In genomic region chr14:81582420-81582819, GRCh38 we compare ENCODE assay signal across 24 cellular contexts. TPM values are rescaled to one million over a fixed set of nuclear protein-coding genes. Genes with fewer than 3 reads are reported as not detected.
DNase-seq lines count a peak whose midpoint lies in the region; ATAC-seq and TF ChIP-seq lines count a peak whose summit lies in the region.
"Had no signal": no experiment of that assay in that cellular context is flagged by ENCODE, and none has a peak within 500 bp of the region (broad histone marks: within the 10 kb centered on the region; RNA-seq: fewer than 3 reads in every experiment).

No MANE protein-coding gene starts in this region.

- BruUV-seq in Caco-2 (replicated peaks; lab: Mats Ljungman, UMichigan) = no TSS peak

- H3K9ac ChIP-seq in mesendoderm (ENCODE audit: low read length) = no peak overlapping the region

- H3K27ac ChIP-seq in GM23338 (ENCODE audit: low read depth) = no peak overlapping the region
- H3K27ac ChIP-seq in mesendoderm (ENCODE audit: low read depth, low read length) = no peak overlapping the region
- H3K27ac ChIP-seq: SJSA1 had no signal

- H3K4me1 Mint-ChIP-seq in Caco-2 (ENCODE audit: low read depth, unreplicated experiment) (peaks cover 21% of the 10 kb centered on the region), GM23338 (no peaks in the 10 kb centered on the region)
- H3K4me1 Mint-ChIP-seq: CD4-positive, alpha-beta memory T cell had no signal

- H2AFZ ChIP-seq in GM23338 = no peak overlapping the region

- DNase-seq in Caco-2 (no peak), NCI-H1105 treated with DMSO at 0.1 percent for 48 hours (lab: John Stamatoyannopoulos, UW) (peak; percentile 69), epithelial cell of esophagus (ENCODE audit: low read depth) (peak; percentile 20), myocyte (ENCODE audit: low read depth) (peak; percentile 5), GM23338 (ENCODE audit: low spot score) (no peak), mesendoderm (no peak), cerebellar cortex (ENCODE audit: low spot score) (no peak)
- DNase-seq: C1 segment of cervical spinal cord; CD4-positive, alpha-beta memory T cell; COR-L47; GOT3; HCEC 1CT; IMR-90; KG1; NCI-H1048; NCI-H1436; NCI-H187; NCI-H2081 treated with DMSO at 0.1 percent for 48 hours; NCI-H446; NCI-H524 treated with DMSO at 0.1 percent for 48 hours; NCI-H82; Right ventricle myocardium superior; RPMI8226 had no signal

- no peaks in the 10 kb centered on the region for H3K79me2 ChIP-seq in GM23338 (replicated peaks; ENCODE audit: insufficient read depth)
- H3K79me2 ChIP-seq in mesendoderm (ENCODE audit: control insufficient read depth, insufficient read depth, low read length) = no peaks in the 10 kb centered on the region

- H4K5ac ChIP-seq in mesendoderm (ENCODE audit: low read length) = no peak overlapping the region

- H2AK5ac ChIP-seq in mesendoderm (ENCODE audit: low read length) = no peak overlapping the region

- H3K4me1 ChIP-seq in Caco-2 = peaks cover 15% of the 10 kb centered on the region
- no peaks in the 10 kb centered on the region; the same call in 1 of the 2 replicates for H3K4me1 ChIP-seq in GM23338 (ENCODE audit: insufficient read depth)
- no peaks in the 10 kb centered on the region for H3K4me1 ChIP-seq in mesendoderm (ENCODE audit: control insufficient read depth, low read depth, low read length)
- H3K4me1 ChIP-seq: SJSA1 had no signal

- H3K79me1 ChIP-seq in mesendoderm (ENCODE audit: low read length) = no peaks in the 10 kb centered on the region

- no peak overlapping the region for H2BK15ac ChIP-seq in mesendoderm (replicated peaks; ENCODE audit: low read depth)

- H3K4me3 Mint-ChIP-seq in Caco-2 (ENCODE audit: unreplicated experiment) = no peak overlapping the region
- H3K4me3 Mint-ChIP-seq in GM23338 = no peak overlapping the region
- H3K4me3 Mint-ChIP-seq: CD4-positive, alpha-beta memory T cell had no signal

- H3K36me3 ChIP-seq in Caco-2 (ENCODE audit: control insufficient read depth, insufficient read depth, low read length) = no peaks in the 10 kb centered on the region
- H3K36me3 ChIP-seq in GM23338 (ENCODE audit: insufficient read depth) = no peaks in the 10 kb centered on the region; the same call in 1 of the 2 replicates
- H3K36me3 ChIP-seq in mesendoderm (ENCODE audit: control insufficient read depth, insufficient read depth, low read length) = no peaks in the 10 kb centered on the region
- H3K36me3 ChIP-seq: SJSA1 had no signal

- H3K27me3 ChIP-seq in Caco-2 (replicated peaks; ENCODE audit: control insufficient read depth, insufficient read depth, low read length) = no peaks in the 10 kb centered on the region
- H3K27me3 ChIP-seq in GM23338 (ENCODE audit: insufficient read depth) = no peaks in the 10 kb centered on the region
- H3K27me3 ChIP-seq in mesendoderm (ENCODE audit: insufficient read depth, low read length, poor library complexity) = no peaks in the 10 kb centered on the region
- H3K27me3 ChIP-seq: SJSA1 had no signal

- H3K4me2 ChIP-seq in GM23338 (no peak overlapping the region), mesendoderm (ENCODE audit: low read length) (no peak overlapping the region)

- no peak overlapping the region for H2BK120ac ChIP-seq in mesendoderm (ENCODE audit: low read depth, low read length)

- H4K8ac ChIP-seq in mesendoderm (ENCODE audit: low read depth, low read length) = no peak overlapping the region

- H3K4me3 ChIP-seq in Caco-2 (ENCODE audit: low read depth, low read length) (no peak overlapping the region), epithelial cell of esophagus (ENCODE audit: low read length) (no peak overlapping the region), GM23338 (no peak overlapping the region), mesendoderm (ENCODE audit: low read length) (no peak overlapping the region)
- H3K4me3 ChIP-seq: SJSA1 had no signal

- no peak overlapping the region for H2BK5ac ChIP-seq in mesendoderm (ENCODE audit: low read length)

- peaks cover 17% of the 10 kb centered on the region for H3K9me3 Mint-ChIP-seq in Caco-2 (ENCODE audit: unreplicated experiment)
- H3K9me3 Mint-ChIP-seq in GM23338 = peaks cover 14% of the 10 kb centered on the region; the same call in 2 of the 3 replicates

- no peak overlapping the region for H3K56ac ChIP-seq in mesendoderm (ENCODE audit: low read length)

- CTCF ChIA-PET in Caco-2 (lab: Charles Lee) = no interaction called here

- TF ChIP-seq CTCF in Caco-2 (IDR thresholded peaks at IDR 0.05; ENCODE audit: insufficient read depth in 1 of 2, low read depth in 1 of 2, low read length in 1 of 2, severe bottlenecking in 1 of 2, unreplicated experiment in 1 of 2) (no peak), epithelial cell of esophagus (IDR thresholded peaks at IDR 0.05; ENCODE audit: insufficient read depth, low read depth, low read length, missing control alignments) (no peak), GM23338 (conservative IDR thresholded peaks at IDR 0.05; ENCODE audit: low read depth in 2 of 2) (no peak)

- intact Hi-C loops in Caco-2 (cut with micrococcal nuclease; ENCODE audit: unreplicated experiment) = no loop called here

- H3K36me3 Mint-ChIP-seq in Caco-2 (ENCODE audit: insufficient read depth, unreplicated experiment) = peaks cover 5% of the 10 kb centered on the region
- no peaks in the 10 kb centered on the region for H3K36me3 Mint-ChIP-seq in GM23338 (ENCODE audit: low read depth)
- H3K36me3 Mint-ChIP-seq: CD4-positive, alpha-beta memory T cell had no signal

- no CpG with 5 or more reads among the region's 3 CpGs for whole genome bisulfite sequencing in mesendoderm (ENCODE audit: extremely low coverage, insufficient coverage, low lambda C conversion rate)

- POLR2A ChIA-PET in Caco-2 (lab: Charles Lee) = no interaction called here

- H3K27me3 Mint-ChIP-seq in Caco-2 (ENCODE audit: insufficient read depth, unreplicated experiment) (no peaks in the 10 kb centered on the region), GM23338 (ENCODE audit: insufficient read depth, low read depth, poor library complexity) (no peaks in the 10 kb centered on the region)

- no peaks in the 10 kb centered on the region for H3K9me2 ChIP-seq in GM23338 (ENCODE audit: insufficient read depth)

- H4K20me1 ChIP-seq in GM23338 (replicated peaks; ENCODE audit: insufficient read depth) = no peaks in the 10 kb centered on the region

- H3F3A ChIP-seq in GM23338 (replicated peaks; ENCODE audit: low read depth) = no peaks in the 10 kb centered on the region

- no peak overlapping the region for H3K23ac ChIP-seq in mesendoderm (ENCODE audit: low read length)

- no peak overlapping the region for H3K18ac ChIP-seq in mesendoderm (ENCODE audit: low read length)

- peak overlapping the region; percentile 46 for H3K27ac Mint-ChIP-seq in Caco-2 (ENCODE audit: unreplicated experiment)
- H3K27ac Mint-ChIP-seq in GM23338 = no peak overlapping the region
- H3K27ac Mint-ChIP-seq: CD4-positive, alpha-beta memory T cell had no signal

- no peak for ATAC-seq in GM23338

- peaks cover 8% of the 10 kb centered on the region for H3K9me3 ChIP-seq in Caco-2
- H3K9me3 ChIP-seq: SJSA1 had no signal

- H3K4ac ChIP-seq in mesendoderm (ENCODE audit: low read depth, low read length) = no peak overlapping the region

TF ChIP-seq in GM23338, 12 proteins besides CTCF, POLR2A, EP300 and RAD21 (continues in another document):
- TF ChIP-seq JUNB (IDR thresholded peaks at IDR 0.05; ENCODE audit: unreplicated experiment) = no peak
- no peak for TF ChIP-seq EZH2phosphoT487 (IDR thresholded peaks at IDR 0.05; ENCODE audit: unreplicated experiment)
- TF ChIP-seq ETS1 (IDR thresholded peaks at IDR 0.05) = no peak
- no peak for TF ChIP-seq NANOG (IDR thresholded peaks at IDR 0.05; ENCODE audit: borderline replicate concordance)
- TF ChIP-seq STAT1 (IDR thresholded peaks at IDR 0.05; ENCODE audit: unreplicated experiment) = no peak

RNA-seq across cellular contexts. Expression of gene SEL1L, which starts 48.8 kb away (rescaled TPM):
- total RNA-seq in Caco-2 (2022) = 103 and 116 TPM in 2 replicates
- total RNA-seq in myocyte = 52.1 and 72.5 TPM in 2 replicates
- polyA plus RNA-seq in myocyte (2012) = 66.8 TPM
- 19.3 and 20.6 TPM in 2 replicates for total RNA-seq in GM23338 (2014; rRNA removed; shearing (Covaris generic))
- polyA plus RNA-seq in GM23338 (2016; fragmentation: Nextera tagmentation; extraction: Ambion mirVana) = 22.6 and 22.8 TPM in 2 replicates
- 12.1 TPM for polyA plus RNA-seq in mesendoderm (2013, experiment 1 of 2)
- 11.6 TPM for polyA plus RNA-seq in mesendoderm (2013, experiment 2 of 2)

Comparison
In these comparisons a context has a peak if more than half of its experiments do, and no peak if none do; other contexts are left out.
1. DNase-seq: peak in NCI-H1105 treated with DMSO at 0.1 percent for 48 hours (single experiment), epithelial cell of esophagus (single experiment) and myocyte (single experiment); none in Caco-2 (0 of 2), GM23338 (single experiment), mesendoderm (single experiment) and cerebellar cortex (single experiment).